1 cellular context compared by ENCODE assay signal in genomic region chr12:31325524-31325875, GRCh38.
TF ChIP-seq lines count a peak whose summit lies in the region.

No MANE protein-coding gene starts in this region.

TF ChIP-seq in HepG2, 621 proteins besides CTCF, POLR2A, EP300 and RAD21 (continued from another document):
- TF ChIP-seq IRF1 (CRISPR knock-in tag; IDR thresholded peaks at IDR 0.05; ENCODE audit: low read depth), result no peak
- 0 out of 2 replicates have a peak, but pooled peaks have one; percentile 3 for TF ChIP-seq ZNF782 (CRISPR knock-in tag; IDR thresholded peaks at IDR 0.05; ENCODE audit: borderline replicate concordance)
- no peak for TF ChIP-seq ZNF124 (CRISPR knock-in tag; IDR thresholded peaks at IDR 0.05)
- TF ChIP-seq ZNF142 (CRISPR knock-in tag; IDR thresholded peaks at IDR 0.05), result peak; percentile 36; the same call in 1 of the 2 replicates
- no peak for TF ChIP-seq KLF13 (CRISPR knock-in tag; IDR thresholded peaks at IDR 0.05)
- no peak for TF ChIP-seq POLR2AphosphoS2 (IDR thresholded peaks at IDR 0.05; ENCODE audit: low read depth, low read length)
- no peak for TF ChIP-seq TBX3 (IDR thresholded peaks at IDR 0.05; ENCODE audit: borderline replicate concordance)
- TF ChIP-seq ZFY (CRISPR knock-in tag; IDR thresholded peaks at IDR 0.05), result peak; percentile 45
TF ChIP-seq in HepG2: peak in this region for 30.
